Comparison of ENCODE assay signal across 18 cellular contexts in the genomic region with DNA sequence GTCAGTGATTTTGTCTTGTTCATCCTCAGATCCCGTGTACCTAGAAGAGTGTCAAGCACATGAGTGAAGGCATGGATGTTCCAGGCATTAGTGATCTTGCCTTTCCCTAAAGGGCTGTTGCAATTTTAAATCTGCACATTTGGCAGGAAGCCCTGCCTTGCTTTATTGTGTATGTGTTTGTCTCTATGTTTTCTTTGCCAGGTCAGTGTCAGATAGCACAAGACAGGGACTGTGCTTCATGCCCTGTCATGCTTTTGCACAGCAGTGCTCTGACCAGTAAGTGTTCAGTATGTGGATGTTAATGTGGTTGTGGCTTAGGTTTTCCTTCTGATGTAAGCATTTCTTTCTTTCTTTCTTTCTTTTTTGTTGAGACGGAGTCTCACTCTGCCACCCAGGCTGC.
"Had no signal": no experiment of that assay in that cellular context is flagged by ENCODE, and none has a peak within 500 bp of the region (broad histone marks: within the 10 kb centered on the region; RNA-seq: fewer than 3 reads in every experiment).

No MANE protein-coding gene starts in this region.

- H3K36me3 Mint-ChIP-seq: activated CD4-positive, alpha-beta memory T cell treated with anti-CD3 and anti-CD28 coated beads for 36 hours; activated naive CD4-positive, alpha-beta T cell treated with anti-CD3 and anti-CD28 coated beads, Interleukin-2, amount 10 ng/mL, durations not matched to agents 7 days and 5 days; naive B cell; type B pancreatic cell had no signal

- H3K27ac ChIP-seq: cardiac muscle cell, parathyroid adenoma, thoracic aorta had no signal

- H3K9me3 Mint-ChIP-seq: dendritic cell treated with granulocyte-macrophage colony-stimulating factor and Interleukin-4, amounts not matched to agents 40 ng/mL and 50 ng/mL, for 4 days had no signal

- H3K4me1 Mint-ChIP-seq: naive B cell had no signal

- H3K4me3 Mint-ChIP-seq: activated CD4-positive, alpha-beta memory T cell treated with anti-CD3 and anti-CD28 coated beads for 36 hours; activated naive CD4-positive, alpha-beta T cell treated with anti-CD3 and anti-CD28 coated beads, Interleukin-2, amount 10 ng/mL, durations not matched to agents 7 days and 5 days; dendritic cell treated with granulocyte-macrophage colony-stimulating factor and Interleukin-4, amounts not matched to agents 40 ng/mL and 50 ng/mL, for 4 days; naive B cell; type B pancreatic cell had no signal

- H3K4me3 ChIP-seq: cardiac muscle cell, lung, thoracic aorta had no signal

- H3K9me3 ChIP-seq: thoracic aorta had no signal

- H3K27me3 Mint-ChIP-seq: dendritic cell treated with granulocyte-macrophage colony-stimulating factor and Interleukin-4, amounts not matched to agents 40 ng/mL and 50 ng/mL, for 4 days; type B pancreatic cell had no signal

- H3K27ac Mint-ChIP-seq: activated CD4-positive, alpha-beta memory T cell treated with anti-CD3 and anti-CD28 coated beads for 36 hours; activated naive CD4-positive, alpha-beta T cell treated with anti-CD3 and anti-CD28 coated beads, Interleukin-2, amount 10 ng/mL, durations not matched to agents 7 days and 5 days; dendritic cell treated with granulocyte-macrophage colony-stimulating factor and Interleukin-4, amounts not matched to agents 40 ng/mL and 50 ng/mL, for 4 days; naive B cell; type B pancreatic cell had no signal

- H3K36me3 ChIP-seq: cardiac muscle cell, thoracic aorta had no signal

- DNase-seq: activated CD4-positive, alpha-beta memory T cell treated with anti-CD3 and anti-CD28 coated beads for 36 hours; activated CD4-positive, alpha-beta T cell treated with anti-CD3 and anti-CD28 coated beads for 48 hours; activated effector memory CD4-positive, alpha-beta T cell treated with anti-CD3 and anti-CD28 coated beads, Interleukin-2, amount 50 U/mL, for 16 hours; activated naive CD4-positive, alpha-beta T cell treated with anti-CD3 and anti-CD28 coated beads, Interleukin-2, amount 10 ng/mL, durations not matched to agents 7 days and 5 days; activated T-cell treated with anti-CD3 and anti-CD28 coated beads for 4 hours; amygdala; effector CD4-positive, alpha-beta T cell; left colon; naive B cell; nucleus accumbens; stimulated activated CD4-positive, alpha-beta T cell treated with anti-CD3 and anti-CD28 coated beads, Interleukin-4, amount 100 ng/mL, for 24 hours; stimulated activated naive CD4-positive, alpha-beta T cell treated with Interleukin-2 at 50 U/mL for 16 hours had no signal

- ATAC-seq: left colon had no signal

- H3K4me1 ChIP-seq: parathyroid adenoma had no signal

- H3K27me3 ChIP-seq: cardiac muscle cell had no signal
